ENCODE assay signal across 21 cellular contexts in the genomic region with DNA sequence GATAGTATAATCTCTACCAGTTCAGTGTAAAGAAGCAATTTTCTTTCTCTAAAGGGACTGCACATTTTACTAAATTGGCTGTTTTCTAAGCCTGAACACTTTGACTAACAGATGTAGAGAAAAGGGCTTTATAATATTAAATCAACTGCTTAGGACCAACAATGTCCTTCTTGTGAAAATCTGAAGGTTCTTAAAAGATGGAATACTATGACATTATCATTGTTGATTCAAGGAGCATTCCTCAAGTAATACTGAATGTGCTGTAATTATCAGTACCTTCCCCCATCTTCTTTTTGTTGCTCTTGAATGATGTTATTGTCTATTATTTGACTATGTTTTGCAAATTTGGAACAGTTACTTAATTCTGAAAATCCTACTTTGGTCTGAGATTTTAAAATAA.
"Had no signal": no experiment of that assay in that cellular context is flagged by ENCODE, and none has a peak within 500 bp of the region (broad histone marks: within the 10 kb centered on the region; RNA-seq: fewer than 3 reads in every experiment).

No MANE protein-coding gene starts in this region.

- H3K9me3 ChIP-seq: gastrocnemius medialis, right atrium auricular region, thoracic aorta, upper lobe of right lung had no signal

- H3K27ac Mint-ChIP-seq: activated CD4-positive, alpha-beta memory T cell treated with anti-CD3 and anti-CD28 coated beads, Interleukin-2, amount 10 ng/mL, durations not matched to agents 7 days and 5 days; activated naive CD8-positive, alpha-beta T cell treated with anti-CD3 and anti-CD28 coated beads, Interleukin-2, amount 10 ng/mL, durations not matched to agents 7 days and 5 days; natural killer cell treated with Interleukin-12 subunit alpha and Interleukin-12 subunit beta and Interleukin-15 and Interleukin-18, amount 100 ng/mL, for 72 hours had no signal

- H3K36me3 Mint-ChIP-seq: natural killer cell treated with Interleukin-12 subunit alpha and Interleukin-12 subunit beta and Interleukin-15 and Interleukin-18, amount 100 ng/mL, for 72 hours had no signal

- FAIRE-seq: islet of Langerhans had no signal

- ATAC-seq: gastrocnemius medialis; left lobe of liver; natural killer cell treated with Interleukin-12 subunit alpha and Interleukin-12 subunit beta and Interleukin-15 and Interleukin-18, amount 100 ng/mL, for 72 hours; stimulated activated naive CD8-positive, alpha-beta T cell treated with anti-CD3 and anti-CD28 coated beads, Interleukin-15, Interleukin-2, amounts not matched to agents 100 U/mL and 50 U/mL, for 24 hours; upper lobe of right lung had no signal

- H3K36me3 ChIP-seq: gastrocnemius medialis, right atrium auricular region, thoracic aorta, upper lobe of right lung had no signal

- H3K4me3 Mint-ChIP-seq: activated CD4-positive, alpha-beta memory T cell treated with anti-CD3 and anti-CD28 coated beads, Interleukin-2, amount 10 ng/mL, durations not matched to agents 7 days and 5 days; activated naive CD8-positive, alpha-beta T cell treated with anti-CD3 and anti-CD28 coated beads, Interleukin-2, amount 10 ng/mL, durations not matched to agents 7 days and 5 days; natural killer cell treated with Interleukin-12 subunit alpha and Interleukin-12 subunit beta and Interleukin-15 and Interleukin-18, amount 100 ng/mL, for 72 hours had no signal

- H3K9me3 Mint-ChIP-seq: activated CD4-positive, alpha-beta memory T cell treated with anti-CD3 and anti-CD28 coated beads, Interleukin-2, amount 10 ng/mL, durations not matched to agents 7 days and 5 days; activated naive CD8-positive, alpha-beta T cell treated with anti-CD3 and anti-CD28 coated beads, Interleukin-2, amount 10 ng/mL, durations not matched to agents 7 days and 5 days; natural killer cell treated with Interleukin-12 subunit alpha and Interleukin-12 subunit beta and Interleukin-15 and Interleukin-18, amount 100 ng/mL, for 72 hours had no signal

- H3K27ac ChIP-seq: epithelial cell of prostate, gastrocnemius medialis, right atrium auricular region, skin epidermis, thoracic aorta, upper lobe of right lung had no signal

- H3K27me3 ChIP-seq: gastrocnemius medialis, right atrium auricular region, upper lobe of right lung had no signal

- H3K4me1 ChIP-seq: upper lobe of right lung had no signal

- H3K27me3 Mint-ChIP-seq: activated CD4-positive, alpha-beta memory T cell treated with anti-CD3 and anti-CD28 coated beads, Interleukin-2, amount 10 ng/mL, durations not matched to agents 7 days and 5 days; activated naive CD8-positive, alpha-beta T cell treated with anti-CD3 and anti-CD28 coated beads, Interleukin-2, amount 10 ng/mL, durations not matched to agents 7 days and 5 days; natural killer cell treated with Interleukin-12 subunit alpha and Interleukin-12 subunit beta and Interleukin-15 and Interleukin-18, amount 100 ng/mL, for 72 hours had no signal

- DNase-seq: activated CD4-positive, alpha-beta memory T cell treated with anti-CD3 and anti-CD28 coated beads, Interleukin-2, amount 10 ng/mL, durations not matched to agents 7 days and 5 days; activated CD4-positive, alpha-beta T cell treated with anti-CD3 and anti-CD28 coated beads for 4 hours; activated gamma-delta T cell; activated naive CD8-positive, alpha-beta T cell treated with anti-CD3 and anti-CD28 coated beads, Interleukin-2, amount 10 ng/mL, durations not matched to agents 7 days and 5 days; activated T-cell treated with anti-CD3 and anti-CD28 coated beads, Interleukin-2, amount 50 U/mL, for 48 hours; anterior cingulate cortex; dermis blood vessel endothelial cell; gastrocnemius medialis; mammary epithelial cell; nucleus accumbens; stimulated activated CD4-positive, alpha-beta T cell treated with anti-CD3 and anti-CD28 coated beads, Interleukin-4, amount 100 ng/mL, for 24 hours; stimulated activated CD8-positive, alpha-beta memory T cell treated with anti-CD3 and anti-CD28 coated beads, Interleukin-4, amount 100 ng/mL, for 48 hours; stimulated activated naive CD8-positive, alpha-beta T cell treated with anti-CD3 and anti-CD28 coated beads, Interleukin-15, Interleukin-2, amounts not matched to agents 100 U/mL and 50 U/mL, for 24 hours; upper lobe of right lung had no signal

- H3K4me3 ChIP-seq: gastrocnemius medialis, right atrium auricular region, skin epidermis, thoracic aorta, upper lobe of right lung had no signal
